13 cellular contexts compared by ENCODE assay signal in genomic region chr17:32971171-32971570, GRCh38. TPM values are rescaled to one million over a fixed set of nuclear protein-coding genes. Genes with fewer than 3 reads are reported as not detected.
DNase-seq lines count a peak whose midpoint lies in the region; ATAC-seq and TF ChIP-seq lines count a peak whose summit lies in the region.
"Had no signal": no experiment of that assay in that cellular context is flagged by ENCODE, and none has a peak within 500 bp of the region (broad histone marks: within the 10 kb centered on the region; RNA-seq: fewer than 3 reads in every experiment).

No MANE protein-coding gene starts in this region.

- H3K27ac ChIP-seq in tibial artery: no peak overlapping the region
- H3K27ac ChIP-seq: parathyroid adenoma had no signal

- peak; percentile 79 for ATAC-seq in GM21723 (IDR thresholded peaks at IDR 0.05; ENCODE audit: unreplicated experiment)
- ATAC-seq in GM21360 (IDR thresholded peaks at IDR 0.05; ENCODE audit: unreplicated experiment): no peak
- ATAC-seq in GM21619 (IDR thresholded peaks at IDR 0.05; ENCODE audit: unreplicated experiment): no peak

- CTCF ChIA-PET in Caco-2 (lab: Charles Lee): no interaction called here

- intact Hi-C loops in Caco-2 (cut with micrococcal nuclease; ENCODE audit: unreplicated experiment): no loop called here
- intact Hi-C loops in tibial artery (cut with DNase I; ENCODE audit: low total_unique reads): no loop called here

- no peaks in the 10 kb centered on the region for H3K27me3 ChIP-seq in Caco-2 (replicated peaks; ENCODE audit: control insufficient read depth, insufficient read depth, low read length)
- H3K27me3 ChIP-seq in tibial artery: no peaks in the 10 kb centered on the region

- no peaks in the 10 kb centered on the region for H3K9me3 Mint-ChIP-seq in Caco-2 (ENCODE audit: unreplicated experiment)

- peak overlapping the region; percentile 60 for H3K27ac Mint-ChIP-seq in Caco-2 (ENCODE audit: unreplicated experiment)
- H3K27ac Mint-ChIP-seq: CD4-positive, CD25-positive, alpha-beta regulatory T cell had no signal

- H3K27me3 Mint-ChIP-seq in Caco-2 (ENCODE audit: insufficient read depth, unreplicated experiment): no peaks in the 10 kb centered on the region

- H3K36me3 ChIP-seq in Caco-2 (ENCODE audit: control insufficient read depth, insufficient read depth, low read length) (no peaks in the 10 kb centered on the region), tibial artery (no peaks in the 10 kb centered on the region)

- no peak for DNase-seq in Caco-2
- DNase-seq in activated CD4-positive, alpha-beta T cell treated with anti-CD3 and anti-CD28 coated beads, Interleukin-2, amount 50 U/mL, for 48 hours: peak; percentile 16 to 36
- DNase-seq in iris pigment epithelial cell (ENCODE audit: low read depth): peak; percentile 10
- no peak for DNase-seq in tibial artery
- no peak for DNase-seq in effector CD4-positive, alpha-beta T cell
- DNase-seq: H7, NCI-H1417 treated with DMSO at 0.1 percent for 48 hours, NCI-H748 treated with DMSO at 0.1 percent for 48 hours had no signal

- H3K4me1 ChIP-seq in Caco-2: peaks cover 22% of the 10 kb centered on the region
- no peaks in the 10 kb centered on the region for H3K4me1 ChIP-seq in tibial artery
- H3K4me1 ChIP-seq: parathyroid adenoma had no signal

- TF ChIP-seq CTCF in Caco-2 (IDR thresholded peaks at IDR 0.05; ENCODE audit: insufficient read depth in 1 of 2, low read depth in 1 of 2, low read length in 1 of 2, severe bottlenecking in 1 of 2, unreplicated experiment in 1 of 2): no peak
- TF ChIP-seq CTCF in tibial artery (IDR thresholded peaks at IDR 0.05): no peak

- no TSS peak for BruUV-seq in Caco-2 (replicated peaks; lab: Mats Ljungman, UMichigan)

- H3K4me1 Mint-ChIP-seq in Caco-2 (ENCODE audit: low read depth, unreplicated experiment): peaks cover 26% of the 10 kb centered on the region

- H3K36me3 Mint-ChIP-seq in Caco-2 (ENCODE audit: insufficient read depth, unreplicated experiment): no peaks in the 10 kb centered on the region
- H3K36me3 Mint-ChIP-seq: CD4-positive, CD25-positive, alpha-beta regulatory T cell had no signal

- H3K9me3 ChIP-seq in Caco-2: no peaks in the 10 kb centered on the region; the same call in 1 of the 2 replicates
- H3K9me3 ChIP-seq in tibial artery: no peaks in the 10 kb centered on the region

- no peak overlapping the region for H3K4me3 Mint-ChIP-seq in Caco-2 (ENCODE audit: unreplicated experiment)
- H3K4me3 Mint-ChIP-seq: CD4-positive, CD25-positive, alpha-beta regulatory T cell had no signal

- H3K4me3 ChIP-seq in Caco-2 (ENCODE audit: low read depth, low read length) (no peak overlapping the region), tibial artery (no peak overlapping the region)

- POLR2A ChIA-PET in Caco-2 (lab: Charles Lee): no interaction called here

RNA-seq across cellular contexts. Expression of gene SPACA3, which starts 20.5 kb away (rescaled TPM):
- 0.82 and 1.1 TPM in 2 replicates for total RNA-seq in Caco-2 (2022)
- total RNA-seq: CD4-positive, CD25-positive, alpha-beta regulatory T cell; H7 had no signal

RNA-seq across cellular contexts. Expression of gene TMEM98, which starts 43.2 kb away (rescaled TPM):
- 189 and 229 TPM in 2 replicates for total RNA-seq in Caco-2 (2022)
- total RNA-seq: CD4-positive, CD25-positive, alpha-beta regulatory T cell had no signal

Comparison
In these comparisons a context has a peak if more than half of its experiments do, and no peak if none do; other contexts are left out.
1. DNase-seq: peak in activated CD4-positive, alpha-beta T cell treated with anti-CD3 and anti-CD28 coated beads, Interleukin-2, amount 50 U/mL, for 48 hours (2 of 2) and iris pigment epithelial cell (single experiment); none in Caco-2 (0 of 2), tibial artery (0 of 2) and effector CD4-positive, alpha-beta T cell (single experiment).